ENCODE assay signal across 1 cellular context in the genomic region with DNA sequence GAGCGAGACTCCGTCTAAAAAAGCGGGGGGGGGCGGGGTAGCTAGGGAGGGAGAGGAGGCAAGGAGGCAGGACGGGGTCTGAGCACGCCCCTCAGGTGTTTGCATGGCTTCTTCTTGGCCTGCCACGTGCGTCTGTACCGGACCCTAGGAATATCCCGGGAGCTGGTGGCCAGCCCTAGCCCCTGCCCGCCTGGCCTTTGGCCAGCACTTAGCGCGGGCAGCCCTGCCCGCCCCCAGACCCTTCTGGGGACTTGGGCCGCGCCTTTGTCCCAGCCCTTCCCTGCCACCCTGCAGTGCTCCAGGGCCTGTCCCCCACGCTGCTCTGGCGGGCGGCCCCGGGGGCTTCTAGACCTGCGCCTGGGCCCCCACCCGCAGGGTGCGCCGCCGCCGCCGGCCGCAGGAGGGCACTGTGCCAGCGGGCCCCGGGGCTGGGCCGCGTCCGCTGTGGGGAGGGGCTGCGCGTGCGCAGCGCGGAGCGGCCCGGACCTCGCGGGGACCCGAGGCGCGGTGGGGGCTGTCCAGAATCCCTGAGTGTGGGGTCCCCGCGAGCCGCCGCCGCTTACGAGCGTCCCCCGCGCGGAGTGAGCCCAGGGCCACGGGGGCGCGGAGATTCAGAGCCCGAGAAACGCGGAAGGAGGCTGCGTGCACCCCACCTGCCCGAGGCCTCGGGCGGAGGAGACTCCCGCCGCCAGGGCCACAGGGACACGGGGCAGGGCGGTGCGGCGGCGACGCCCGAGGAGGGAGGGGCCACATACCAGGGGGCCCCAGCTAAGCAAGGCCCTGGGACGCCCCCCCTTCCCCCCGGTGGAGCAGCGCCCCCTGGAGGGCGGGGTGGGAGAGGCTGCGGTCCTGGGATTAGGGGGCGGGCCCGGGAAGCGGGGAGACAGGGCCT.
TF ChIP-seq lines count a peak whose summit lies in the region.

No MANE protein-coding gene starts in this region.

TF ChIP-seq in HepG2, 621 proteins besides CTCF, POLR2A, EP300 and RAD21 (continued from another document and continues in another):
- TF ChIP-seq, protein P1, sequence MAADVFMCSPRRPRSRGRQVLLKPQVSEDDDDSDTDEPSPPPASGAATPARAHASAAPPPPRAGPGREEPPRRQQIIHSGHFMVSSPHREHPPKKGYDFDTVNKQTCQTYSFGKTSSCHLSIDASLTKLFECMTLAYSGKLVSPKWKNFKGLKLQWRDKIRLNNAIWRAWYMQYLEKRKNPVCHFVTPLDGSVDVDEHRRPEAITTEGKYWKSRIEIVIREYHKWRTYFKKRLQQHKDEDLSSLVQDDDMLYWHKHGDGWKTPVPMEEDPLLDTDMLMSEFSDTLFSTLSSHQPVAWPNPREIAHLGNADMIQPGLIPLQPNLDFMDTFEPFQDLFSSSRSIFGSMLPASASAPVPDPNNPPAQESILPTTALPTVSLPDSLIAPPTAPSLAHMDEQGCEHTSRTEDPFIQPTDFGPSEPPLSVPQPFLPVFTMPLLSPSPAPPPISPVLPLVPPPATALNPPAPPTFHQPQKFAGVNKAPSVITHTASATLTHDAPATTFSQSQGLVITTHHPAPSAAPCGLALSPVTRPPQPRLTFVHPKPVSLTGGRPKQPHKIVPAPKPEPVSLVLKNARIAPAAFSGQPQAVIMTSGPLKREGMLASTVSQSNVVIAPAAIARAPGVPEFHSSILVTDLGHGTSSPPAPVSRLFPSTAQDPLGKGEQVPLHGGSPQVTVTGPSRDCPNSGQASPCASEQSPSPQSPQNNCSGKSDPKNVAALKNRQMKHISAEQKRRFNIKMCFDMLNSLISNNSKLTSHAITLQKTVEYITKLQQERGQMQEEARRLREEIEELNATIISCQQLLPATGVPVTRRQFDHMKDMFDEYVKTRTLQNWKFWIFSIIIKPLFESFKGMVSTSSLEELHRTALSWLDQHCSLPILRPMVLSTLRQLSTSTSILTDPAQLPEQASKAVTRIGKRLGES (CRISPR knock-in tag; IDR thresholded peaks at IDR 0.05; ENCODE audit: borderline replicate concordance), result peak; percentile 78; the same call in 1 of the 2 replicates
- peak; percentile 9; the same call in 1 of the 2 replicates for TF ChIP-seq FOSL2 (CRISPR knock-in tag; IDR thresholded peaks at IDR 0.05)
- no peak for TF ChIP-seq PLRG1 (conservative IDR thresholded peaks at IDR 0.05)
- TF ChIP-seq, protein P2, sequence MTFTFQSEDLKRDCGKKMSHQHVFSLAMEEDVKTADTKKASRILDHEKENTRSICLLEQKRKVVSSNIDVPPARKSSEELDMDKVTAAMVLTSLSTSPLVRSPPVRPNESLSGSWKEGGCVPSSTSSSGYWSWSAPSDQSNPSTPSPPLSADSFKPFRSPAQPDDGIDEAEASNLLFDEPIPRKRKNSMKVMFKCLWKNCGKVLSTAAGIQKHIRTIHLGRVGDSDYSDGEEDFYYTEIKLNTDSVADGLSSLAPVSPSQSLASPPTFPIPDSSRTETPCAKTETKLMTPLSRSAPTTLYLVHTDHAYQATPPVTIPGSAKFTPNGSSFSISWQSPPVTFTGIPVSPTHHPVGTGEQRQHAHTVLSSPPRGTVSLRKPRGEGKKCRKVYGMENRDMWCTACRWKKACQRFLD (CRISPR knock-in tag; IDR thresholded peaks at IDR 0.05; ENCODE audit: borderline replicate concordance), result no peak
- peak; percentile 49; the same call in 1 of the 2 replicates for TF ChIP-seq KMT2A (CRISPR knock-in tag; IDR thresholded peaks at IDR 0.05)
- peak; percentile 73 for TF ChIP-seq IRX3 (CRISPR knock-in tag; IDR thresholded peaks at IDR 0.05; ENCODE audit: borderline replicate concordance, low read depth)
- TF ChIP-seq PHB2 (IDR thresholded peaks at IDR 0.05; ENCODE audit: partially characterized antibody), result no peak
- TF ChIP-seq ZNF382 (CRISPR knock-in tag; IDR thresholded peaks at IDR 0.05; ENCODE audit: borderline replicate concordance), result no peak
- 0 out of 2 replicates have a peak, but pooled peaks have one; percentile 16 for TF ChIP-seq ZNF205 (CRISPR knock-in tag; IDR thresholded peaks at IDR 0.05)
- peak; percentile 82; the same call in 1 of the 2 replicates for TF ChIP-seq ZNF557 (CRISPR knock-in tag; IDR thresholded peaks at IDR 0.05)
- TF ChIP-seq ZNF343 (CRISPR knock-in tag; IDR thresholded peaks at IDR 0.05), result no peak; the same call in 1 of the 2 replicates
- TF ChIP-seq MAF1 (CRISPR knock-in tag; IDR thresholded peaks at IDR 0.05; ENCODE audit: borderline replicate concordance), result 0 out of 2 replicates have a peak, but pooled peaks have one; percentile 43
- no peak for TF ChIP-seq TCF12 (IDR thresholded peaks at IDR 0.05)
- TF ChIP-seq TCF12 (CRISPR knock-in tag; IDR thresholded peaks at IDR 0.05), result peak; percentile 57; the same call in 1 of the 2 replicates
- no peak for TF ChIP-seq FOXO4 (CRISPR knock-in tag; conservative IDR thresholded peaks at IDR 0.05)
- no peak for TF ChIP-seq CBX2 (IDR thresholded peaks at IDR 0.05; ENCODE audit: low read depth, low read length)
- peak; percentile 25; the same call in 1 of the 2 replicates for TF ChIP-seq CBX2 (CRISPR knock-in tag; IDR thresholded peaks at IDR 0.05; ENCODE audit: low read depth)
- TF ChIP-seq, protein P3, sequence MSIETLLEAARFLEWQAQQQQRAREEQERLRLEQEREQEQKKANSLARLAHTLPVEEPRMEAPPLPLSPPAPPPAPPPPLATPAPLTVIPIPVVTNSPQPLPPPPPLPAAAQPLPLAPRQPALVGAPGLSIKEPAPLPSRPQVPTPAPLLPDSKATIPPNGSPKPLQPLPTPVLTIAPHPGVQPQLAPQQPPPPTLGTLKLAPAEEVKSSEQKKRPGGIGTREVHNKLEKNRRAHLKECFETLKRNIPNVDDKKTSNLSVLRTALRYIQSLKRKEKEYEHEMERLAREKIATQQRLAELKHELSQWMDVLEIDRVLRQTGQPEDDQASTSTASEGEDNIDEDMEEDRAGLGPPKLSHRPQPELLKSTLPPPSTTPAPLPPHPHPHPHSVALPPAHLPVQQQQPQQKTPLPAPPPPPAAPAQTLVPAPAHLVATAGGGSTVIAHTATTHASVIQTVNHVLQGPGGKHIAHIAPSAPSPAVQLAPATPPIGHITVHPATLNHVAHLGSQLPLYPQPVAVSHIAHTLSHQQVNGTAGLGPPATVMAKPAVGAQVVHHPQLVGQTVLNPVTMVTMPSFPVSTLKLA (IDR thresholded peaks at IDR 0.05), result 0 out of 2 replicates have a peak, but pooled peaks have one; percentile 6
- peak; percentile 94 for TF ChIP-seq ZNF724P (CRISPR knock-in tag; IDR thresholded peaks at IDR 0.05; ENCODE audit: borderline replicate concordance)
- peak; percentile 53; the same call in 1 of the 2 replicates for TF ChIP-seq ZSCAN31 (CRISPR knock-in tag; IDR thresholded peaks at IDR 0.05; ENCODE audit: low read depth)
- TF ChIP-seq IKZF4 (CRISPR knock-in tag; IDR thresholded peaks at IDR 0.05; ENCODE audit: borderline replicate concordance, low read depth, not compliant biosample characterization), result peak; percentile 56
- TF ChIP-seq KDM2A (CRISPR knock-in tag; IDR thresholded peaks at IDR 0.05; ENCODE audit: borderline replicate concordance, low read depth), result peak; percentile 86; the same call in 1 of the 2 replicates
- no peak; the same call in 1 of the 2 replicates for TF ChIP-seq ZFP37 (CRISPR knock-in tag; IDR thresholded peaks at IDR 0.05; ENCODE audit: borderline replicate concordance)
- peak; percentile 75; the same call in 1 of the 2 replicates for TF ChIP-seq REL (CRISPR knock-in tag; conservative IDR thresholded peaks at IDR 0.05)
- TF ChIP-seq MED13 (CRISPR knock-in tag; IDR thresholded peaks at IDR 0.05), result peak; percentile 89; the same call in 1 of the 2 replicates
- TF ChIP-seq ZNF331 (CRISPR knock-in tag; IDR thresholded peaks at IDR 0.05), result peak; percentile 24; the same call in 1 of the 2 replicates
- TF ChIP-seq, protein P4, sequence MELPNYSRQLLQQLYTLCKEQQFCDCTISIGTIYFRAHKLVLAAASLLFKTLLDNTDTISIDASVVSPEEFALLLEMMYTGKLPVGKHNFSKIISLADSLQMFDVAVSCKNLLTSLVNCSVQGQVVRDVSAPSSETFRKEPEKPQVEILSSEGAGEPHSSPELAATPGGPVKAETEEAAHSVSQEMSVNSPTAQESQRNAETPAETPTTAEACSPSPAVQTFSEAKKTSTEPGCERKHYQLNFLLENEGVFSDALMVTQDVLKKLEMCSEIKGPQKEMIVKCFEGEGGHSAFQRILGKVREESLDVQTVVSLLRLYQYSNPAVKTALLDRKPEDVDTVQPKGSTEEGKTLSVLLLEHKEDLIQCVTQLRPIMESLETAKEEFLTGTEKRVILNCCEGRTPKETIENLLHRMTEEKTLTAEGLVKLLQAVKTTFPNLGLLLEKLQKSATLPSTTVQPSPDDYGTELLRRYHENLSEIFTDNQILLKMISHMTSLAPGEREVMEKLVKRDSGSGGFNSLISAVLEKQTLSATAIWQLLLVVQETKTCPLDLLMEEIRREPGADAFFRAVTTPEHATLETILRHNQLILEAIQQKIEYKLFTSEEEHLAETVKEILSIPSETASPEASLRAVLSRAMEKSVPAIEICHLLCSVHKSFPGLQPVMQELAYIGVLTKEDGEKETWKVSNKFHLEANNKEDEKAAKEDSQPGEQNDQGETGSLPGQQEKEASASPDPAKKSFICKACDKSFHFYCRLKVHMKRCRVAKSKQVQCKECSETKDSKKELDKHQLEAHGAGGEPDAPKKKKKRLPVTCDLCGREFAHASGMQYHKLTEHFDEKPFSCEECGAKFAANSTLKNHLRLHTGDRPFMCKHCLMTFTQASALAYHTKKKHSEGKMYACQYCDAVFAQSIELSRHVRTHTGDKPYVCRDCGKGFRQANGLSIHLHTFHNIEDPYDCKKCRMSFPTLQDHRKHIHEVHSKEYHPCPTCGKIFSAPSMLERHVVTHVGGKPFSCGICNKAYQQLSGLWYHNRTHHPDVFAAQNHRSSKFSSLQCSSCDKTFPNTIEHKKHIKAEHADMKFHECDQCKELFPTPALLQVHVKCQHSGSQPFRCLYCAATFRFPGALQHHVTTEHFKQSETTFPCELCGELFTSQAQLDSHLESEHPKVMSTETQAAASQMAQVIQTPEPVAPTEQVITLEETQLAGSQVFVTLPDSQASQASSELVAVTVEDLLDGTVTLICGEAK (IDR thresholded peaks at IDR 0.05), result no peak
- TF ChIP-seq, protein P4 (CRISPR knock-in tag; IDR thresholded peaks at IDR 0.05), result peak; percentile 49; the same call in 1 of the 2 replicates
- peak; percentile 48; the same call in 1 of the 2 replicates for TF ChIP-seq GFI1 (CRISPR knock-in tag; IDR thresholded peaks at IDR 0.05; ENCODE audit: borderline replicate concordance)
- no peak for TF ChIP-seq KLF9 (CRISPR knock-in tag; IDR thresholded peaks at IDR 0.05; ENCODE audit: low read depth)
- TF ChIP-seq TOE1 (CRISPR knock-in tag; IDR thresholded peaks at IDR 0.05), result 0 out of 2 replicates have a peak, but pooled peaks have one; percentile 43
- TF ChIP-seq ASH2L (IDR thresholded peaks at IDR 0.05; ENCODE audit: insufficient read length, low read depth, low read length), result peak; percentile 57
- peak; percentile 83; the same call in 1 of the 2 replicates for TF ChIP-seq ZNF275 (CRISPR knock-in tag; IDR thresholded peaks at IDR 0.05; ENCODE audit: borderline replicate concordance)
- TF ChIP-seq NR2F6 (IDR thresholded peaks at IDR 0.05), result no peak
- TF ChIP-seq NR2F6 (CRISPR knock-in tag; IDR thresholded peaks at IDR 0.05), result no peak
